In genomic region chr16:6099102-6099501, GRCh38 we compare ENCODE assay signal across 35 cellular contexts.
DNase-seq lines count a peak whose midpoint lies in the region; ATAC-seq, FAIRE-seq and TF ChIP-seq lines count a peak whose summit lies in the region.
"Had no signal": no experiment of that assay in that cellular context is flagged by ENCODE, and none has a peak within 500 bp of the region (broad histone marks: within the 10 kb centered on the region; RNA-seq: fewer than 3 reads in every experiment).

No MANE protein-coding gene starts in this region.

- peaks cover 14% of the 10 kb centered on the region for H3K4me1 Mint-ChIP-seq in neural progenitor cell
- H3K4me1 Mint-ChIP-seq: B cell; CD14-positive monocyte; CD4-positive, CD25-positive, alpha-beta regulatory T cell; CD8-positive, alpha-beta memory T cell had no signal

- CTCF ChIA-PET in HepG2 (lab: Yijun Ruan, JAX; ENCODE audit: low intra/inter-chr PET ratio, low total read pairs), result no interaction called here
- CTCF ChIA-PET in HEK293 (lab: Yijun Ruan, JAX), result no interaction called here

- H3K27me3 ChIP-seq in HepG2 (ENCODE audit: control insufficient read depth in 1 of 2, insufficient read depth in 2 of 2, low read length in 2 of 2), result no peaks in the 10 kb centered on the region
- no peaks in the 10 kb centered on the region for H3K27me3 ChIP-seq in right lobe of liver
- H3K27me3 ChIP-seq in neural progenitor cell, result no peaks in the 10 kb centered on the region
- H3K27me3 ChIP-seq: BE2C; BLaER1; BLaER1 treated with 17β-estradiol and CSF1 and Interleukin-3, amounts not matched to agents 10 nM and 100 nM had no signal

- H3K27ac Mint-ChIP-seq in neural progenitor cell, result peak overlapping the region; percentile 21
- H3K27ac Mint-ChIP-seq: B cell; CD14-positive monocyte; CD4-positive, alpha-beta memory T cell; CD4-positive, alpha-beta T cell; CD8-positive, alpha-beta memory T cell; CD8-positive, alpha-beta T cell had no signal

- ATAC-seq in HepG2, result no peak
- no peak for ATAC-seq in right lobe of liver
- no peak for ATAC-seq in GM21723 (IDR thresholded peaks at IDR 0.05; ENCODE audit: unreplicated experiment)
- ATAC-seq: A549; CD8-positive, alpha-beta T cell had no signal

- H3K4me1 ChIP-seq in HepG2 (ENCODE audit: insufficient read depth, low read length) (no peaks in the 10 kb centered on the region), right lobe of liver (no peaks in the 10 kb centered on the region), HEK293 (ENCODE audit: control insufficient read depth, insufficient read depth, low read length) (no peaks in the 10 kb centered on the region), neural progenitor cell (no peaks in the 10 kb centered on the region)
- H3K4me1 ChIP-seq: A549; BE2C; BLaER1; BLaER1 treated with 17β-estradiol and CSF1 and Interleukin-3, amounts not matched to agents 10 nM and 100 nM; Caco-2 had no signal

- H4K20me1 ChIP-seq in HepG2 (ENCODE audit: insufficient read depth, low read length) (no peaks in the 10 kb centered on the region), neural progenitor cell (ENCODE audit: low read depth) (no peaks in the 10 kb centered on the region)
- H4K20me1 ChIP-seq: BLaER1; BLaER1 treated with 17β-estradiol and CSF1 and Interleukin-3, amounts not matched to agents 10 nM and 100 nM had no signal

- no peaks in the 10 kb centered on the region for H3K79me2 ChIP-seq in HepG2 (ENCODE audit: insufficient read depth, low read length)
- no peaks in the 10 kb centered on the region for H3K79me2 ChIP-seq in neural progenitor cell (ENCODE audit: low read depth)

- FAIRE-seq in HepG2 (lab: Jason Lieb, UNC), result no peak
- FAIRE-seq: A204.1, A549, D721Med had no signal

- 3% methylated on average over 4 of the region's 4 CpGs for WGBS in HepG2 (ENCODE audit: low lambda C conversion rate)
- 58% methylated on average over 4 of the region's 4 CpGs for WGBS in right lobe of liver (ENCODE audit: insufficient coverage, low coverage, low lambda C conversion rate, missing lambda C conversion rate)

- intact Hi-C loops in HepG2 (cut with micrococcal nuclease; ENCODE audit: unreplicated experiment), result no loop called here
- intact Hi-C loops in right lobe of liver (cut with DNase I), result no loop called here

- no peak overlapping the region for H3K4me3 Mint-ChIP-seq in neural progenitor cell
- H3K4me3 Mint-ChIP-seq: B cell; CD14-positive monocyte; CD4-positive, alpha-beta memory T cell; CD4-positive, alpha-beta T cell; CD4-positive, CD25-positive, alpha-beta regulatory T cell; CD8-positive, alpha-beta memory T cell; CD8-positive, alpha-beta T cell had no signal

- POLR2A ChIA-PET in HepG2 (lab: Yijun Ruan, JAX), result no interaction called here
- POLR2A ChIA-PET in HEK293 (lab: Yijun Ruan, JAX), result no interaction called here

- BruUV-seq in HepG2 (replicated peaks; lab: Mats Ljungman, UMichigan), result no TSS peak

- H3K36me3 Mint-ChIP-seq in neural progenitor cell, result peaks cover 5% of the 10 kb centered on the region
- H3K36me3 Mint-ChIP-seq: CD14-positive monocyte; CD4-positive, alpha-beta memory T cell; CD4-positive, CD25-positive, alpha-beta regulatory T cell; CD8-positive, alpha-beta memory T cell; CD8-positive, alpha-beta T cell had no signal

- DNase-seq in HepG2 (ENCODE audit: low spot score) (no peak), right lobe of liver (no peak), neural progenitor cell (ENCODE audit: low spot score) (no peak), foreskin fibroblast (no peak)
- DNase-seq: 8988T; ACHN; AML-193; BE2C; C1 segment of cervical spinal cord; Caco-2; Calu3; CD4-positive, alpha-beta memory T cell; CD4-positive, alpha-beta T cell; CD4-positive, CD25-positive, alpha-beta regulatory T cell; CD8-positive, alpha-beta memory T cell; CD8-positive, alpha-beta T cell; COR-L47; DMS 273 treated with DMSO at 0.1 percent for 48 hours; DMS153; DMS53; DMS79; DMS79 treated with DMSO at 0.1 percent for 48 hours; DND-41; EL had no signal

- H3K27ac ChIP-seq in HepG2 (ENCODE audit: extremely low read length, insufficient read depth, low read length), result no peak overlapping the region
- H3K27ac ChIP-seq in right lobe of liver, result no peak overlapping the region
- no peak overlapping the region for H3K27ac ChIP-seq in HEK293 (ENCODE audit: extremely low read depth, low read depth, low read length)
- H3K27ac ChIP-seq in neural progenitor cell, result no peak overlapping the region
- H3K27ac ChIP-seq: 22Rv1; A549; BLaER1; BLaER1 treated with 17β-estradiol and CSF1 and Interleukin-3, amounts not matched to agents 10 nM and 100 nM; C4-2B had no signal

- H3K9me3 Mint-ChIP-seq in neural progenitor cell, result peaks cover 11% of the 10 kb centered on the region

- H3K4me2 ChIP-seq in HepG2 (ENCODE audit: low read depth, low read length) (no peak overlapping the region), neural progenitor cell (no peak overlapping the region)
- H3K4me2 ChIP-seq: A549; BLaER1; BLaER1 treated with 17β-estradiol and CSF1 and Interleukin-3, amounts not matched to agents 10 nM and 100 nM had no signal

- TF ChIP-seq POLR2A in HepG2 (IDR thresholded peaks at IDR 0.05; ENCODE audit: insufficient read depth in 1 of 2, low read depth in 2 of 2, low read length in 2 of 2), result no peak
- TF ChIP-seq POLR2A in right lobe of liver (IDR thresholded peaks at IDR 0.05), result no peak

- TF ChIP-seq RAD21 in HepG2 (CRISPR knock-in tag; IDR thresholded peaks at IDR 0.05), result no peak

- TF ChIP-seq CTCF in HepG2 (CRISPR knock-in tag; IDR thresholded peaks at IDR 0.05) (no peak), right lobe of liver (IDR thresholded peaks at IDR 0.05) (no peak), HEK293 (tag by site-specific recombination; IDR thresholded peaks at IDR 0.05) (no peak), neural progenitor cell (IDR thresholded peaks at IDR 0.05) (no peak), foreskin fibroblast (IDR thresholded peaks at IDR 0.05; ENCODE audit: low read depth, low read length) (no peak)

- H3F3A ChIP-seq in neural progenitor cell (ENCODE audit: low read depth), result no peaks in the 10 kb centered on the region

- TF ChIP-seq EP300 in HepG2 (IDR thresholded peaks at IDR 0.05; ENCODE audit: low read depth in 2 of 2, low read length in 2 of 2), result no peak
- TF ChIP-seq EP300 in HepG2 (CRISPR knock-in tag; IDR thresholded peaks at IDR 0.05; ENCODE audit: borderline replicate concordance), result no peak

- no peak overlapping the region for H2AFZ ChIP-seq in HepG2 (ENCODE audit: low read length)
- H2AFZ ChIP-seq in neural progenitor cell (replicated peaks), result no peak overlapping the region

- no peaks in the 10 kb centered on the region for H3K36me3 ChIP-seq in HepG2 (replicated peaks in 1 of 2; ENCODE audit: control insufficient read depth in 1 of 2, insufficient read depth in 2 of 2, low read length in 2 of 2)
- no peaks in the 10 kb centered on the region for H3K36me3 ChIP-seq in right lobe of liver
- H3K36me3 ChIP-seq in HEK293 (ENCODE audit: control insufficient read depth in 2 of 2, insufficient read depth in 1 of 2, low read length in 2 of 2), result no peaks in the 10 kb centered on the region
- H3K36me3 ChIP-seq in neural progenitor cell, result no peaks in the 10 kb centered on the region
- H3K36me3 ChIP-seq: BE2C; BLaER1; BLaER1 treated with 17β-estradiol and CSF1 and Interleukin-3, amounts not matched to agents 10 nM and 100 nM had no signal

- in situ Hi-C loops in HepG2 (cut with HindIII; ENCODE audit: extremely low pct_ligation_motif_present, low pct_unique_long_range_greater_than_20kb), result no loop called here

- H3K27me3 Mint-ChIP-seq in neural progenitor cell (ENCODE audit: insufficient read depth, low read depth), result peaks cover 6% of the 10 kb centered on the region
- H3K27me3 Mint-ChIP-seq: B cell; CD4-positive, alpha-beta memory T cell; CD4-positive, alpha-beta T cell; CD4-positive, CD25-positive, alpha-beta regulatory T cell; CD8-positive, alpha-beta memory T cell had no signal

- H3K4me3 ChIP-seq in HepG2 (replicated peaks in 1 of 3; ENCODE audit: insufficient read depth in 1 of 3, low read depth in 2 of 3, low read length in 3 of 3) (no peak overlapping the region), right lobe of liver (no peak overlapping the region), HEK293 (ENCODE audit: low read depth, low read length) (no peak overlapping the region), neural progenitor cell (no peak overlapping the region), foreskin fibroblast (ENCODE audit: low read depth in 1 of 2, low read length in 2 of 2) (no peak overlapping the region)
- H3K4me3 ChIP-seq: A549; BLaER1; BLaER1 treated with 17β-estradiol and CSF1 and Interleukin-3, amounts not matched to agents 10 nM and 100 nM had no signal

- H3K9ac ChIP-seq in HepG2 (ENCODE audit: insufficient read depth, low read depth, low read length) (no peak overlapping the region), neural progenitor cell (no peak overlapping the region)
- H3K9ac ChIP-seq: BLaER1; BLaER1 treated with 17β-estradiol and CSF1 and Interleukin-3, amounts not matched to agents 10 nM and 100 nM had no signal

- H3K9me3 ChIP-seq in HepG2 (ENCODE audit: low read length), result peaks cover 8% of the 10 kb centered on the region
- H3K9me3 ChIP-seq in right lobe of liver, result no peaks in the 10 kb centered on the region
- no peaks in the 10 kb centered on the region for H3K9me3 ChIP-seq in HEK293 (ENCODE audit: control insufficient read depth, insufficient read depth, low read depth, low read length)
- H3K9me3 ChIP-seq in neural progenitor cell (ENCODE audit: low read depth), result no peaks in the 10 kb centered on the region
- H3K9me3 ChIP-seq: A549, BE2C, BLaER1, Caco-2 had no signal

TF ChIP-seq in HepG2, 621 proteins besides CTCF, POLR2A, EP300 and RAD21 (continues in another document):
- TF ChIP-seq PHF20 (CRISPR knock-in tag; IDR thresholded peaks at IDR 0.05) (no peak), MLX (CRISPR knock-in tag; IDR thresholded peaks at IDR 0.05) (no peak), HNRNPK (IDR thresholded peaks at IDR 0.05; ENCODE audit: low read depth, low read length, poor library complexity, severe bottlenecking) (no peak)

TF ChIP-seq in HEK293, 187 proteins besides CTCF, POLR2A, EP300 and RAD21 (continues in another document):
- 0 out of 2 replicates have a peak, but pooled peaks have one; percentile 20 for TF ChIP-seq ATF2 (tag by site-specific recombination; IDR thresholded peaks at IDR 0.05; ENCODE audit: low read depth)

Comparison
In these comparisons a context has a peak if more than half of its experiments do, and no peak if none do; other contexts are left out.
1. Of the 63 proteins assayed by ChIP-seq in both HepG2 and HEK293: peak only in HepG2: none; only in HEK293: ATF2; in both: none; in neither: 62.